Comparison of ENCODE assay signal across 20 cellular contexts in the genomic region with DNA sequence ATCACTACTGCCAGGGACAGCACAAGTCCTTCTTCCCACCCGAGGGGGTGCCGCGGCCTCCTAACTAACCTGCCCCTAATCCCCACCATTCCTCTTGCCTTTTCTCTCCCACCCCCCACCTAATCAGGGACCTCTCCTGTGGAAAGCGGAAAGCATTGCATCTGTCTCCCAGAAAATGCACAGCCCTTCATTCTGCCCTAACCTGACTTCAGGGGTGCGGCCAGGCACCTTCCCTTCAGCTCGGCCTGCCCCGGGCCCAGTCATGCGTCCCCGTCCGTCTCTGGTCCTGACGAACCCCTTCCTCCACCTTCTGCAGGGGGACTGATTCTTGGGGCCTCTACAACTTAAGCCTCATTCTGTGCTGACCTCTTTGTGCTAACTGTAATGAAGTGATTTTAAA.
"Had no signal": no experiment of that assay in that cellular context is flagged by ENCODE, and none has a peak within 500 bp of the region (broad histone marks: within the 10 kb centered on the region; RNA-seq: fewer than 3 reads in every experiment).

No MANE protein-coding gene starts in this region.

- H3K9me3 ChIP-seq: body of pancreas, neutrophil, right atrium auricular region, tibial artery had no signal

- H3K9me3 Mint-ChIP-seq: activated naive CD4-positive, alpha-beta T cell treated with anti-CD3 and anti-CD28 coated beads, Interleukin-2, amount 50 U/mL, for 72 hours; mesothelial cell of epicardium; stimulated activated naive B cell treated with anti-CD40 and anti-IgM and Interleukin-4, amounts not matched to agents 10 μg/mL and 1 μg/mL and 100 μg/mL, for 72 hours; T-helper 1 cell treated with Interleukin-12 subunit alpha and Interleukin-12 subunit beta and Interleukin-4 antibody, amounts not matched to agents 30 μg/mL and 1 μg/mL, for 36 hours had no signal

- DNase-seq: activated CD4-positive, alpha-beta T cell treated with anti-CD3 and anti-CD28 coated beads for 48 hours; activated CD8-positive, alpha-beta memory T cell treated with anti-CD3 and anti-CD28 coated beads for 24 hours; activated effector memory CD4-positive, alpha-beta T cell treated with Interleukin-2 at 50 U/mL for 16 hours; body of pancreas; central memory CD4-positive, alpha-beta T cell; cortex of kidney; effector CD8-positive, alpha-beta T cell; foreskin keratinocyte; kidney glomerular epithelial cell; stimulated activated CD4-positive, alpha-beta T cell treated with anti-CD3 and anti-CD28 coated beads, Interleukin-15, amount 100 ng/mL, for 24 hours; stimulated activated CD4-positive, alpha-beta T cell treated with anti-CD3 and anti-CD28 coated beads, Interleukin-4, amount 100 ng/mL, for 1 hour; stimulated activated naive B cell treated with anti-CD40 and anti-IgM and Interleukin-4, amounts not matched to agents 10 μg/mL and 1 μg/mL and 100 μg/mL, for 72 hours had no signal

- H3K27me3 Mint-ChIP-seq: progenitor cell of endocrine pancreas; stimulated activated naive B cell treated with anti-CD40 and anti-IgM and Interleukin-4, amounts not matched to agents 10 μg/mL and 1 μg/mL and 100 μg/mL, for 72 hours had no signal

- H3K27ac Mint-ChIP-seq: mesothelial cell of epicardium; stimulated activated naive B cell treated with anti-CD40 and anti-IgM and Interleukin-4, amounts not matched to agents 10 μg/mL and 1 μg/mL and 100 μg/mL, for 72 hours; T-helper 1 cell treated with Interleukin-12 subunit alpha and Interleukin-12 subunit beta and Interleukin-4 antibody, amounts not matched to agents 30 μg/mL and 1 μg/mL, for 36 hours had no signal

- ATAC-seq: activated naive CD4-positive, alpha-beta T cell treated with anti-CD3 and anti-CD28 coated beads, Interleukin-2, amount 50 U/mL, for 72 hours; body of pancreas; foreskin keratinocyte; stimulated activated naive B cell treated with anti-CD40 and anti-IgM and Interleukin-4, amounts not matched to agents 10 μg/mL and 1 μg/mL and 100 μg/mL, for 72 hours had no signal

- H3K4me3 ChIP-seq: body of pancreas, right atrium auricular region, skin epidermis, tibial artery had no signal

- H3K36me3 ChIP-seq: right atrium auricular region had no signal

- H3K27me3 ChIP-seq: body of pancreas, foreskin keratinocyte, neutrophil, right atrium auricular region, tibial artery had no signal

- H3K4me3 Mint-ChIP-seq: mesothelial cell of epicardium; stimulated activated naive B cell treated with anti-CD40 and anti-IgM and Interleukin-4, amounts not matched to agents 10 μg/mL and 1 μg/mL and 100 μg/mL, for 72 hours; T-helper 1 cell treated with Interleukin-12 subunit alpha and Interleukin-12 subunit beta and Interleukin-4 antibody, amounts not matched to agents 30 μg/mL and 1 μg/mL, for 36 hours had no signal

- H3K27ac ChIP-seq: body of pancreas, foreskin keratinocyte, neutrophil, right atrium auricular region, skin epidermis, tibial artery had no signal

- H3K4me1 ChIP-seq: body of pancreas, foreskin keratinocyte, right atrium auricular region, tibial artery had no signal

- H3K4me1 Mint-ChIP-seq: mesothelial cell of epicardium had no signal

- H3K36me3 Mint-ChIP-seq: activated naive CD4-positive, alpha-beta T cell treated with anti-CD3 and anti-CD28 coated beads, Interleukin-2, amount 50 U/mL, for 72 hours had no signal
